In genomic region chr3:159989973-159990846, GRCh38 we compare ENCODE assay signal across 12 cellular contexts. TPM values are rescaled to one million over a fixed set of nuclear protein-coding genes. Genes with fewer than 3 reads are reported as not detected.
DNase-seq lines count a peak whose midpoint lies in the region; ATAC-seq, FAIRE-seq and TF ChIP-seq lines count a peak whose summit lies in the region.
"Had no signal": no experiment of that assay in that cellular context is flagged by ENCODE, and none has a peak within 500 bp of the region (broad histone marks: within the 10 kb centered on the region; RNA-seq: fewer than 3 reads in every experiment).

No MANE protein-coding gene starts in this region.

- H3K4me3 ChIP-seq in SK-N-SH (ENCODE audit: low read depth in 2 of 2, low read length in 1 of 2) (no peak overlapping the region), GM12878 (peak overlapping the region; percentile 74), WERI-Rb-1 (ENCODE audit: low read depth, low read length) (no peak overlapping the region), right cardiac atrium (ENCODE audit: low read length) (no peak overlapping the region)

- H3K9me3 Mint-ChIP-seq in HFFc6: peaks cover 9% of the 10 kb centered on the region; the same call in 1 of the 2 replicates
- H3K9me3 Mint-ChIP-seq in naive thymus-derived CD8-positive, alpha-beta T cell: no peaks in the 10 kb centered on the region

- CTCF ChIA-PET in SK-N-SH (lab: Yijun Ruan, JAX): interaction anchor here (1.3 to 15.7 kb wide), 11 partner anchors 13 to 716 kb away, joined by 4 to 228 read pairs (median 8); no protein-coding TSS in a partner anchor
- CTCF ChIA-PET in GM12878 (lab: Yijun Ruan, JAX): interaction anchor here (0.8 to 12.6 kb wide), 18 partner anchors 13 to 427 kb away, joined by 3 to 288 read pairs (median 6); no protein-coding TSS in a partner anchor

- H3F3A ChIP-seq in SK-N-SH (replicated peaks; ENCODE audit: insufficient read depth): peaks cover 7% of the 10 kb centered on the region

- DNase-seq in SK-N-SH: peak; percentile 19
- DNase-seq in HFFc6: no peak
- no peak for DNase-seq in GM12878 (ENCODE audit: low read depth, low spot score)
- no peak for DNase-seq in naive thymus-derived CD8-positive, alpha-beta T cell
- no peak for DNase-seq in WERI-Rb-1
- no peak for DNase-seq in right cardiac atrium
- no peak for DNase-seq in activated CD4-positive, CD25-positive, alpha-beta regulatory T cell (lab: John Stamatoyannopoulos, UW)
- DNase-seq: activated CD4-positive, CD25-positive, alpha-beta regulatory T cell treated with anti-CD3 and anti-CD28 coated beads, Interleukin-2, amount 50 U/mL, for 72 hours; NCI-H1105 treated with DMSO at 0.1 percent for 48 hours; small intestine had no signal

- ATAC-seq in SK-N-SH treated with all-trans-retinoic acid at 6 μM for 48 hours: no peak
- peak; percentile 3; the same call in 1 of the 3 replicates for ATAC-seq in GM12878
- ATAC-seq in naive thymus-derived CD8-positive, alpha-beta T cell: no peak
- ATAC-seq in right cardiac atrium: no peak

- H3K27me3 ChIP-seq in SK-N-SH (ENCODE audit: insufficient read depth) (no peaks in the 10 kb centered on the region), GM12878 (replicated peaks in 1 of 2; ENCODE audit: control insufficient read depth in 2 of 2, insufficient read depth in 2 of 2, low read length in 1 of 2) (no peaks in the 10 kb centered on the region), WERI-Rb-1 (ENCODE audit: insufficient read depth, low read depth, severe bottlenecking) (peaks cover 15% of the 10 kb centered on the region), right cardiac atrium (ENCODE audit: control insufficient read depth, insufficient read depth) (no peaks in the 10 kb centered on the region)

- no peak for TF ChIP-seq RAD21 in SK-N-SH (IDR thresholded peaks at IDR 0.05; ENCODE audit: low read length)
- TF ChIP-seq RAD21 in GM12878 (IDR thresholded peaks at IDR 0.05; ENCODE audit: insufficient read depth, low read depth, low read length): no peak

- in situ Hi-C loops in GM12878 (cut with MboI): no loop called here

- RAD21 ChIA-PET in GM12878 (lab: Charles Lee; ENCODE audit: unreplicated experiment): interaction anchor here (0.9 to 8.4 kb wide), 8 partner anchors 14 to 104 kb away, joined by 3 to 119 read pairs (median 4); no protein-coding TSS in a partner anchor

- peak overlapping the region; percentile 89 for H3K4me3 Mint-ChIP-seq in HFFc6
- H3K4me3 Mint-ChIP-seq in naive thymus-derived CD8-positive, alpha-beta T cell: peak overlapping the region; percentile 65 to 92 (median 88)

- H4K20me1 ChIP-seq in SK-N-SH (ENCODE audit: insufficient read depth) (no peaks in the 10 kb centered on the region), GM12878 (ENCODE audit: control insufficient read depth, insufficient read depth) (no peaks in the 10 kb centered on the region)

- peaks cover 16% of the 10 kb centered on the region for H3K36me3 Mint-ChIP-seq in HFFc6 (ENCODE audit: low read depth)
- peaks cover 0 to 5% (median 2%) of the 10 kb centered on the region in 3 donors for H3K36me3 Mint-ChIP-seq in naive thymus-derived CD8-positive, alpha-beta T cell

- no peak overlapping the region for H2AFZ ChIP-seq in SK-N-SH (ENCODE audit: low read depth)
- no peak overlapping the region for H2AFZ ChIP-seq in GM12878 (ENCODE audit: control insufficient read depth, low read depth, low read length)

- TF ChIP-seq POLR2A in GM12878 (IDR thresholded peaks at IDR 0.05; ENCODE audit: low read depth, low read length): no peak

- H3K9ac ChIP-seq in SK-N-SH: no peak overlapping the region
- peak overlapping the region; percentile 78 for H3K9ac ChIP-seq in GM12878 (ENCODE audit: control insufficient read depth, insufficient read depth, low read length)

- no peaks in the 10 kb centered on the region for H3K9me3 ChIP-seq in SK-N-SH
- no peaks in the 10 kb centered on the region; the same call in 2 of the 3 replicates for H3K9me3 ChIP-seq in GM12878 (replicated peaks; ENCODE audit: control insufficient read depth, insufficient read depth, low read length)
- H3K9me3 ChIP-seq in WERI-Rb-1 (ENCODE audit: severe bottlenecking): peaks cover 8% of the 10 kb centered on the region
- no peaks in the 10 kb centered on the region for H3K9me3 ChIP-seq in right cardiac atrium (ENCODE audit: control insufficient read depth, low read length)
- H3K9me3 ChIP-seq: HAP-1 had no signal

- H3K27ac Mint-ChIP-seq in HFFc6: no peak overlapping the region
- peak overlapping the region in 8 of 10 donors; percentile 2 to 80 (median 42) for H3K27ac Mint-ChIP-seq in naive thymus-derived CD8-positive, alpha-beta T cell

- FAIRE-seq in GM12878 (lab: Jason Lieb, UNC): no peak
- FAIRE-seq: small intestine had no signal

- BruUV-seq in GM12878 (replicated peaks; lab: Mats Ljungman, UMichigan): no TSS peak

- TF ChIP-seq EP300 in SK-N-SH (IDR thresholded peaks at IDR 0.05; ENCODE audit: borderline replicate concordance in 1 of 2, low read depth in 1 of 2, low read length in 1 of 2): no peak
- TF ChIP-seq EP300 in GM12878 (IDR thresholded peaks at IDR 0.05; ENCODE audit: borderline replicate concordance in 1 of 2, control insufficient read depth in 1 of 2, low read depth in 2 of 2, low read length in 2 of 2): no peak

- H3K4me1 ChIP-seq in SK-N-SH (ENCODE audit: control insufficient read depth in 1 of 2, insufficient read depth in 2 of 2, low read depth in 1 of 2, low read length in 1 of 2) (peaks cover 0 to 5% of the 10 kb centered on the region in 2 experiments; a peak in 1 of 4 replicates), GM12878 (ENCODE audit: control insufficient read depth, insufficient read depth, low read length) (peaks cover 17% of the 10 kb centered on the region), right cardiac atrium (ENCODE audit: control insufficient read depth, insufficient read depth, low read length) (no peaks in the 10 kb centered on the region)

- peaks cover 68% of the 10 kb centered on the region for H3K4me1 Mint-ChIP-seq in HFFc6 (ENCODE audit: low read depth)
- H3K4me1 Mint-ChIP-seq in naive thymus-derived CD8-positive, alpha-beta T cell: peaks cover 15 to 38% (median 33%) of the 10 kb centered on the region in 4 donors

- H3K79me2 ChIP-seq in SK-N-SH (ENCODE audit: insufficient read depth) (no peaks in the 10 kb centered on the region), GM12878 (ENCODE audit: control insufficient read depth, insufficient read depth, low read length) (peaks cover 20% of the 10 kb centered on the region)

- H3K36me3 ChIP-seq in SK-N-SH (replicated peaks in 1 of 2; ENCODE audit: control insufficient read depth in 1 of 2, insufficient read depth in 2 of 2, low read length in 1 of 2): no peaks in the 10 kb centered on the region
- peaks cover 0 to 7% of the 10 kb centered on the region in 2 experiments; a peak in 3 of 4 replicates for H3K36me3 ChIP-seq in GM12878 (ENCODE audit: control insufficient read depth in 2 of 2, insufficient read depth in 2 of 2, low read length in 1 of 2)
- H3K36me3 ChIP-seq in WERI-Rb-1: no peaks in the 10 kb centered on the region

- no peaks in the 10 kb centered on the region for H3K27me3 Mint-ChIP-seq in HFFc6 (ENCODE audit: insufficient read depth)
- H3K27me3 Mint-ChIP-seq in naive thymus-derived CD8-positive, alpha-beta T cell: no peaks in the 10 kb centered on the region

- SMC1A ChIA-PET in GM12878 (lab: Charles Lee; ENCODE audit: uncharacterized antibody, unreplicated experiment): interaction anchor here (0.7 to 12.8 kb wide), 15 partner anchors 9 to 420 kb away, joined by 3 to 197 read pairs (median 3); no protein-coding TSS in a partner anchor

- WGBS in SK-N-SH (ENCODE audit: low lambda C conversion rate): 98% methylated on average over 5 of the region's 5 CpGs
- WGBS in GM12878 (ENCODE audit: insufficient coverage, insufficient replicate concordance, low lambda C conversion rate, missing lambda C conversion rate): 86% methylated on average over 5 of the region's 5 CpGs
- WGBS in right cardiac atrium: 85% methylated on average over 5 of the region's 5 CpGs

- POLR2A ChIA-PET in SK-N-SH (lab: Yijun Ruan, JAX) (interaction anchor here (0.6 kb wide), 1 partner anchor 150 kb away, joined by 3 read pairs; no protein-coding TSS in a partner anchor), GM12878 (lab: Charles Lee) (interaction anchor here (0.5 to 1.5 kb wide), 2 partner anchors 43 to 100 kb away, joined by 3 to 4 read pairs; no protein-coding TSS in a partner anchor)
- POLR2A ChIA-PET in naive thymus-derived CD8-positive, alpha-beta T cell (lab: Charles Lee): no interaction called here

- H3K9me2 ChIP-seq in SK-N-SH: no peaks in the 10 kb centered on the region

- TF ChIP-seq CTCF in SK-N-SH (IDR thresholded peaks at IDR 0.05) (no peak), HFFc6 (IDR thresholded peaks at IDR 0.05) (no peak; the same call in 1 of the 2 replicates), GM12878 (IDR thresholded peaks at IDR 0.05 in 2 of 3, conservative IDR thresholded peaks at IDR 0.05 in 1 of 3; ENCODE audit: control insufficient read depth in 2 of 3, extremely low read depth in 1 of 3, insufficient read depth in 1 of 3, low read depth in 3 of 3, low read length in 3 of 3) (peak in 1 of 3 experiments; percentile 16; a peak in 1 of 6 replicates), WERI-Rb-1 (IDR thresholded peaks at IDR 0.05; ENCODE audit: low read depth, low read length) (no peak)

- H3K4me2 ChIP-seq in SK-N-SH (no peak overlapping the region), GM12878 (ENCODE audit: control insufficient read depth, insufficient read depth) (peak overlapping the region; percentile 88)

- H3K27ac ChIP-seq in SK-N-SH (ENCODE audit: low read depth in 2 of 2, low read length in 1 of 2) (no peak overlapping the region), GM12878 (ENCODE audit: control insufficient read depth, insufficient read depth) (peak overlapping the region; percentile 75), WERI-Rb-1 (no peak overlapping the region), right cardiac atrium (ENCODE audit: low read length) (no peak overlapping the region)

- intact Hi-C loops in GM12878 (cut with micrococcal nuclease; ENCODE audit: unreplicated experiment) (loop anchor here (2.0 to 5.0 kb wide), 3 partner anchors 67 to 103 kb away; no protein-coding TSS in a partner anchor), right cardiac atrium (cut with DNase I) (loop anchor here in 2 of 4 donors (5.0 to 10.0 kb wide), 2 partner anchors 103 to 105 kb away; no protein-coding TSS in a partner anchor)

RNA-seq across cellular contexts. Expression of gene IL12A, which starts 1.6 kb away (rescaled TPM):
- polyA plus RNA-seq in SK-N-SH (2012; rRNA removed): 0.97 and 1.9 TPM in 2 replicates
- polyA plus RNA-seq in SK-N-SH (2012; cell fraction: cytosol; rRNA removed): 0.84 and 1.0 TPM in 2 replicates
- polyA plus RNA-seq in SK-N-SH (2012; cell fraction: nucleus; rRNA removed): 2.3 and 2.7 TPM in 2 replicates
- total RNA-seq in HFFc6 (2021; fragmentation: NEBNext Ultra II Directional; extraction: Animal tissue kit (Norgen Biotek cat#: 25700)): 1 to 10 TPM; 1.8 to 3.0 (median 2.1) TPM
- total RNA-seq in GM12878 (2013; cell fraction: nucleolus; rRNA removed): 1.2 and 5.3 TPM in 2 replicates
- total RNA-seq in GM12878 (2014; rRNA removed): 9.8 and 10.9 TPM in 2 replicates
- total RNA-seq in GM12878 (2014; rRNA removed; fragmentation: Illumina TruSeq; extraction: Trizol): 3.4 and 4.4 TPM in 2 replicates
- 3.1 and 4.0 TPM in 2 replicates for total RNA-seq in GM12878 (2021)
- 1.1 TPM for polyA plus RNA-seq in GM12878 (2011; ENCODE audit: low read depth)
- polyA plus RNA-seq in GM12878 (2011; rRNA removed): 0.99 and 1.8 TPM in 2 replicates
- polyA plus RNA-seq in GM12878 (2011; cell fraction: cytosol; rRNA removed): 0.78 and 1.5 TPM in 2 replicates
- 3.7 and 5.6 TPM in 2 replicates for polyA plus RNA-seq in GM12878 (2011; cell fraction: nucleus; rRNA removed)
- polyA plus RNA-seq in GM12878 (2012): 1.8 and 2.4 TPM in 2 replicates
- 3.2 and 3.8 TPM in 2 replicates for polyA plus RNA-seq in GM12878 (2014; fragmentation: Illumina TruSeq; extraction: Trizol)
- 1 to 10 TPM in 1 of 2 experiments, under 1 TPM in 1; 0.50 to 2.6 TPM for polyA plus RNA-seq in GM12878 (2014; fragmentation: Nextera tagmentation; extraction: Ambion mirVana)
- 6.0 and 8.4 TPM in 2 replicates for polyA plus RNA-seq in GM12878 (2014; rRNA removed)
- polyA plus RNA-seq in GM12878 (2016; fragmentation: Nextera tagmentation; extraction: Ambion mirVana): 1 to 10 TPM; 3.6 to 4.2 TPM
- 0.29 and 0.62 TPM in 2 replicates for polyA minus RNA-seq in GM12878 (2011; rRNA and poly(A)+ RNA removed)
- polyA minus RNA-seq in GM12878 (2011; cell fraction: cytosol; rRNA and poly(A)+ RNA removed): 1.2 TPM in 1 of 2 replicates, not detected in the other
- polyA minus RNA-seq in GM12878 (2011; cell fraction: nucleus; rRNA and poly(A)+ RNA removed): 0.67 and 0.97 TPM in 2 replicates
- total RNA-seq in naive thymus-derived CD8-positive, alpha-beta T cell: 1 to 10 TPM; 1.0 to 3.0 TPM
- polyA plus RNA-seq in naive thymus-derived CD8-positive, alpha-beta T cell: under 1 TPM; 0.37 to 0.60 (median 0.43) TPM
- total RNA-seq in right cardiac atrium: 1 to 10 TPM in 1 of 4 donors, under 1 TPM in 3; 0.24 to 1.0 (median 0.38) TPM
- 0.29 TPM for polyA plus RNA-seq in right cardiac atrium
